In the genomic region with DNA sequence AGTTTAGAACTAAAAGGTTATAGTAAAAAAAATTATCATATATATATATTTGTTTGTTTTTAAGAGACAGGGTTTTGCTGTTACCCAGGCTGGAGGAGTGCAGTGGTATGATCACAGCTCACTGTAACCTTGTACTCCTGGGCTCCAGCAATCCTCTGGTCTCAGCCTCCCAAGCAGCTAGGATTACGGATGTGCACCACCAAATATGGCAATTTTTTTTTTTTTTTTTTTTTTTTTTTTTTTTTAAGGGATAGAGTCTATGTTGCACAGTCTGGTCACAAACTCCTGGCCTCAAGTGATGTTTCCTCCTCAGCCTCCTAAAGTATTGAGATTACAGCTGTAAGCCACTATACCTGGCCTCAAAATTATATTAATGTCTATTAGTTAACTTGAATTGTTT, we compare ENCODE assay signal across 38 cellular contexts. TPM values are rescaled to one million over a fixed set of nuclear protein-coding genes. Genes with fewer than 3 reads are reported as not detected.
"Had no signal": no experiment of that assay in that cellular context is flagged by ENCODE, and none has a peak within 500 bp of the region (broad histone marks: within the 10 kb centered on the region; RNA-seq: fewer than 3 reads in every experiment).

No MANE protein-coding gene starts in this region.

- H3K4me1 ChIP-seq: ascending aorta had no signal

- ATAC-seq: activated CD4-positive, alpha-beta T cell treated with anti-CD3 and anti-CD28 coated beads for 36 hours; activated CD4-positive, CD25-positive, alpha-beta regulatory T cell treated with anti-CD3 and anti-CD28 coated beads, Interleukin-2, amount 50 U/mL, for 24 hours; activated CD8-positive, alpha-beta memory T cell treated with anti-CD3 and anti-CD28 coated beads, Interleukin-2, amount 10 ng/mL, durations not matched to agents 7 days and 5 days; activated CD8-positive, alpha-beta T cell treated with anti-CD3 and anti-CD28 coated beads, Interleukin-2, amount 10 ng/mL, durations not matched to agents 7 days and 5 days; activated naive CD8-positive, alpha-beta T cell treated with anti-CD3 and anti-CD28 coated beads, Interleukin-2, amount 50 U/mL, for 24 hours; T-helper 17 cell had no signal

- H3K4me3 ChIP-seq: ascending aorta, cardiac muscle cell had no signal

- H3K9me3 ChIP-seq: ascending aorta had no signal

- DNase-seq: activated CD4-positive, alpha-beta memory T cell treated with anti-CD3 and anti-CD28 coated beads, Interleukin-2, amount 10 ng/mL, durations not matched to agents 7 days and 5 days; activated CD4-positive, alpha-beta T cell treated with anti-CD3 and anti-CD28 coated beads for 1 hour; activated CD4-positive, alpha-beta T cell treated with anti-CD3 and anti-CD28 coated beads for 36 hours; activated CD4-positive, alpha-beta T cell treated with anti-CD3 and anti-CD28 coated beads for 48 hours; activated CD4-positive, alpha-beta T cell treated with anti-CD3 and anti-CD28 coated beads, Interleukin-2, amount 10 ng/mL, durations not matched to agents 7 days and 5 days; activated CD4-positive, alpha-beta T cell treated with anti-CD3 and anti-CD28 coated beads, Interleukin-2, amount 50 U/mL, for 48 hours; activated CD4-positive, CD25-positive, alpha-beta regulatory T cell; activated CD8-positive, alpha-beta memory T cell treated with anti-CD3 and anti-CD28 coated beads for 24 hours; activated CD8-positive, alpha-beta memory T cell treated with anti-CD3 and anti-CD28 coated beads, Interleukin-2, amount 10 ng/mL, durations not matched to agents 7 days and 5 days; activated CD8-positive, alpha-beta memory T cell treated with anti-CD3 and anti-CD28 coated beads, Interleukin-2, amount 50 U/mL, for 48 hours; activated CD8-positive, alpha-beta T cell treated with anti-CD3 and anti-CD28 coated beads, Interleukin-2, amount 10 ng/mL, durations not matched to agents 7 days and 5 days; activated effector memory CD4-positive, alpha-beta T cell treated with Interleukin-2 at 50 U/mL for 16 hours; activated gamma-delta T cell; activated naive CD4-positive, alpha-beta T cell treated with anti-CD3 and anti-CD28 coated beads, Interleukin-2, amount 10 ng/mL, durations not matched to agents 7 days and 5 days; activated naive CD4-positive, alpha-beta T cell treated with Interleukin-2 at 50 U/mL for 16 hours; activated naive CD8-positive, alpha-beta T cell treated with anti-CD3 and anti-CD28 coated beads, Interleukin-2, amount 10 ng/mL, durations not matched to agents 7 days and 5 days; activated naive CD8-positive, alpha-beta T cell treated with anti-CD3 and anti-CD28 coated beads, Interleukin-2, amount 50 U/mL, for 24 hours; activated T-cell treated with anti-CD3 and anti-CD28 coated beads, Interleukin-2, amount 50 U/mL, for 24 hours; activated T-cell treated with anti-CD3 and anti-CD28 coated beads, Interleukin-2, amount 50 U/mL, for 48 hours; amygdala; anterior cingulate cortex; caudate nucleus; cerebellar nuclear complex; T-helper 17 cell; T-helper 9 cell; WERI-Rb-1 had no signal

- H3K4me3 Mint-ChIP-seq: activated CD4-positive, alpha-beta memory T cell treated with anti-CD3 and anti-CD28 coated beads, Interleukin-2, amount 10 ng/mL, durations not matched to agents 7 days and 5 days; activated CD4-positive, alpha-beta T cell treated with anti-CD3 and anti-CD28 coated beads for 36 hours; activated CD4-positive, alpha-beta T cell treated with anti-CD3 and anti-CD28 coated beads, Interleukin-2, amount 10 ng/mL, durations not matched to agents 7 days and 5 days; activated CD8-positive, alpha-beta memory T cell treated with anti-CD3 and anti-CD28 coated beads, Interleukin-2, amount 10 ng/mL, durations not matched to agents 7 days and 5 days; activated CD8-positive, alpha-beta T cell treated with anti-CD3 and anti-CD28 coated beads, Interleukin-2, amount 10 ng/mL, durations not matched to agents 7 days and 5 days; activated naive CD4-positive, alpha-beta T cell treated with anti-CD3 and anti-CD28 coated beads, Interleukin-2, amount 10 ng/mL, durations not matched to agents 7 days and 5 days; activated naive CD4-positive, alpha-beta T cell treated with anti-CD3 and anti-CD28 coated beads, Interleukin-2, amount 50 U/mL, for 24 hours; activated naive CD8-positive, alpha-beta T cell; activated naive CD8-positive, alpha-beta T cell treated with anti-CD3 and anti-CD28 coated beads, Interleukin-2, amount 10 ng/mL, durations not matched to agents 7 days and 5 days; activated naive CD8-positive, alpha-beta T cell treated with anti-CD3 and anti-CD28 coated beads, Interleukin-2, amount 50 U/mL, for 24 hours; activated T-cell treated with anti-CD3 and anti-CD28 coated beads, Interleukin-2, amount 50 U/mL, for 24 hours; brain; central memory CD8-positive, alpha-beta T cell; T-helper 17 cell; T-helper 2 cell treated with Interferon-gamma antibody and Interleukin-4, amounts not matched to agents 5 μg/mL and 100 μg/mL, for 36 hours had no signal

- H3K27me3 Mint-ChIP-seq: activated CD4-positive, alpha-beta memory T cell treated with anti-CD3 and anti-CD28 coated beads, Interleukin-2, amount 10 ng/mL, durations not matched to agents 7 days and 5 days; activated CD4-positive, alpha-beta T cell treated with anti-CD3 and anti-CD28 coated beads for 36 hours; activated CD4-positive, alpha-beta T cell treated with anti-CD3 and anti-CD28 coated beads, Interleukin-2, amount 10 ng/mL, durations not matched to agents 7 days and 5 days; activated CD8-positive, alpha-beta memory T cell treated with anti-CD3 and anti-CD28 coated beads, Interleukin-2, amount 10 ng/mL, durations not matched to agents 7 days and 5 days; activated naive CD4-positive, alpha-beta T cell treated with anti-CD3 and anti-CD28 coated beads, Interleukin-2, amount 10 ng/mL, durations not matched to agents 7 days and 5 days; activated naive CD4-positive, alpha-beta T cell treated with anti-CD3 and anti-CD28 coated beads, Interleukin-2, amount 50 U/mL, for 24 hours; activated naive CD8-positive, alpha-beta T cell; activated naive CD8-positive, alpha-beta T cell treated with anti-CD3 and anti-CD28 coated beads, Interleukin-2, amount 10 ng/mL, durations not matched to agents 7 days and 5 days; activated naive CD8-positive, alpha-beta T cell treated with anti-CD3 and anti-CD28 coated beads, Interleukin-2, amount 50 U/mL, for 24 hours; activated T-cell treated with anti-CD3 and anti-CD28 coated beads, Interleukin-2, amount 50 U/mL, for 24 hours; brain; central memory CD8-positive, alpha-beta T cell; T-helper 17 cell had no signal

- H3K27me3 ChIP-seq: ascending aorta, cardiac muscle cell had no signal

- H3K27ac Mint-ChIP-seq: activated CD4-positive, alpha-beta memory T cell treated with anti-CD3 and anti-CD28 coated beads, Interleukin-2, amount 10 ng/mL, durations not matched to agents 7 days and 5 days; activated CD4-positive, alpha-beta T cell treated with anti-CD3 and anti-CD28 coated beads for 36 hours; activated CD4-positive, alpha-beta T cell treated with anti-CD3 and anti-CD28 coated beads, Interleukin-2, amount 10 ng/mL, durations not matched to agents 7 days and 5 days; activated CD8-positive, alpha-beta memory T cell treated with anti-CD3 and anti-CD28 coated beads, Interleukin-2, amount 10 ng/mL, durations not matched to agents 7 days and 5 days; activated CD8-positive, alpha-beta T cell treated with anti-CD3 and anti-CD28 coated beads, Interleukin-2, amount 10 ng/mL, durations not matched to agents 7 days and 5 days; activated naive CD4-positive, alpha-beta T cell treated with anti-CD3 and anti-CD28 coated beads, Interleukin-2, amount 10 ng/mL, durations not matched to agents 7 days and 5 days; activated naive CD4-positive, alpha-beta T cell treated with anti-CD3 and anti-CD28 coated beads, Interleukin-2, amount 50 U/mL, for 24 hours; activated naive CD8-positive, alpha-beta T cell; activated naive CD8-positive, alpha-beta T cell treated with anti-CD3 and anti-CD28 coated beads, Interleukin-2, amount 10 ng/mL, durations not matched to agents 7 days and 5 days; activated naive CD8-positive, alpha-beta T cell treated with anti-CD3 and anti-CD28 coated beads, Interleukin-2, amount 50 U/mL, for 24 hours; activated T-cell treated with anti-CD3 and anti-CD28 coated beads, Interleukin-2, amount 50 U/mL, for 24 hours; activated T-helper 2 cell treated with anti-CD3 and anti-CD28 coated beads, Interferon-gamma antibody, Interleukin-2, Interleukin-4, amounts not matched to agents 10 μg/mL and 5 μg/mL and 100 μg/mL, durations not matched to agents 14 hours and 24 hours and 36 hours; brain; T-helper 17 cell; T-helper 2 cell treated with Interferon-gamma antibody and Interleukin-4, amounts not matched to agents 5 μg/mL and 100 μg/mL, for 36 hours; WTC11 had no signal

- H3K9me3 Mint-ChIP-seq: activated CD4-positive, alpha-beta memory T cell treated with anti-CD3 and anti-CD28 coated beads, Interleukin-2, amount 10 ng/mL, durations not matched to agents 7 days and 5 days; activated CD4-positive, alpha-beta T cell treated with anti-CD3 and anti-CD28 coated beads, Interleukin-2, amount 10 ng/mL, durations not matched to agents 7 days and 5 days; activated naive CD4-positive, alpha-beta T cell treated with anti-CD3 and anti-CD28 coated beads, Interleukin-2, amount 10 ng/mL, durations not matched to agents 7 days and 5 days; activated naive CD4-positive, alpha-beta T cell treated with anti-CD3 and anti-CD28 coated beads, Interleukin-2, amount 50 U/mL, for 24 hours; activated naive CD8-positive, alpha-beta T cell treated with anti-CD3 and anti-CD28 coated beads, Interleukin-2, amount 10 ng/mL, durations not matched to agents 7 days and 5 days; activated naive CD8-positive, alpha-beta T cell treated with anti-CD3 and anti-CD28 coated beads, Interleukin-2, amount 50 U/mL, for 24 hours; activated T-cell treated with anti-CD3 and anti-CD28 coated beads, Interleukin-2, amount 50 U/mL, for 24 hours; activated T-helper 2 cell treated with anti-CD3 and anti-CD28 coated beads, Interferon-gamma antibody, Interleukin-2, Interleukin-4, amounts not matched to agents 10 μg/mL and 5 μg/mL and 100 μg/mL, durations not matched to agents 14 hours and 24 hours and 36 hours; brain; central memory CD8-positive, alpha-beta T cell; T-helper 2 cell treated with Interferon-gamma antibody and Interleukin-4, amounts not matched to agents 5 μg/mL and 100 μg/mL, for 36 hours; WTC11 had no signal

- H3K27ac ChIP-seq: ascending aorta, cardiac muscle cell, WERI-Rb-1 had no signal

- FAIRE-seq: bronchial epithelial cell, TTC549 had no signal

RNA-seq across cellular contexts. Expression of gene PAPLN, which starts 48.7 kb away (rescaled TPM):
- total RNA-seq: T-helper 17 cell had no signal
